ENCODE assay signal across 12 cellular contexts in genomic region chr4:83197555-83198235, GRCh38.
DNase-seq lines count a peak whose midpoint lies in the region; ATAC-seq and TF ChIP-seq lines count a peak whose summit lies in the region.
"Had no signal": no experiment of that assay in that cellular context is flagged by ENCODE, and none has a peak within 500 bp of the region (broad histone marks: within the 10 kb centered on the region; RNA-seq: fewer than 3 reads in every experiment).

No MANE protein-coding gene starts in this region.

- no peaks in the 10 kb centered on the region for H3K36me3 ChIP-seq in mucosa of descending colon (ENCODE audit: low read depth)
- H3K36me3 ChIP-seq: BE2C had no signal

- H3K9me3 ChIP-seq in mucosa of descending colon = no peaks in the 10 kb centered on the region
- H3K9me3 ChIP-seq: BE2C had no signal

- peak; percentile 99 for DNase-seq in NOMO-1 treated with DMSO at 0.1 percent for 48 hours (lab: John Stamatoyannopoulos, UW; ENCODE audit: unreplicated experiment)
- peak; percentile 53 for DNase-seq in epithelial cell of esophagus (ENCODE audit: low read depth)
- DNase-seq in mucosa of descending colon = peak; percentile 70 to 83 (median 80)
- DNase-seq in NK-92 treated with Interleukin-12 subunit alpha and Interleukin-12 subunit beta, amount 100 ng/mL, for 24 hours (lab: John Stamatoyannopoulos, UW) = no peak
- no peak for DNase-seq in omental fat pad (ENCODE audit: low spot score)
- DNase-seq in NCI-H446 treated with DMSO at 0.1 percent for 48 hours (lab: John Stamatoyannopoulos, UW) = no peak
- no peak for DNase-seq in foreskin melanocyte
- DNase-seq: BE2C, islet precursor cell, NCI-H226 had no signal

- peaks cover 8% of the 10 kb centered on the region for H3K4me1 ChIP-seq in mucosa of descending colon (ENCODE audit: low read depth)
- H3K4me1 ChIP-seq: parathyroid adenoma had no signal

- intact Hi-C loops in mucosa of descending colon (cut with DNase I, micrococcal nuclease) = no loop called here

- H3K4me3 ChIP-seq in epithelial cell of esophagus (ENCODE audit: low read length) = no peak overlapping the region
- H3K4me3 ChIP-seq in mucosa of descending colon = no peak overlapping the region

- ATAC-seq in GM18502 (IDR thresholded peaks at IDR 0.05; ENCODE audit: poor library complexity, unreplicated experiment) (peak; percentile 50), mucosa of descending colon (peak; percentile 94), omental fat pad (ENCODE audit: low FRiP score) (no peak)

- TF ChIP-seq CTCF in epithelial cell of esophagus (IDR thresholded peaks at IDR 0.05; ENCODE audit: insufficient read depth, low read depth, low read length, missing control alignments) = no peak
- TF ChIP-seq CTCF in mucosa of descending colon (IDR thresholded peaks at IDR 0.05) = peak; percentile 8
- no peak for TF ChIP-seq CTCF in omental fat pad (IDR thresholded peaks at IDR 0.05)

Comparison
In these comparisons a context has a peak if more than half of its experiments do, and no peak if none do; other contexts are left out.
1. DNase-seq: peak in NOMO-1 treated with DMSO at 0.1 percent for 48 hours (single experiment), epithelial cell of esophagus (single experiment) and mucosa of descending colon (3 of 3); none in NK-92 treated with Interleukin-12 subunit alpha and Interleukin-12 subunit beta, amount 100 ng/mL, for 24 hours (single experiment), omental fat pad (single experiment), NCI-H446 treated with DMSO at 0.1 percent for 48 hours (single experiment) and foreskin melanocyte (single experiment).